In the genomic region with DNA sequence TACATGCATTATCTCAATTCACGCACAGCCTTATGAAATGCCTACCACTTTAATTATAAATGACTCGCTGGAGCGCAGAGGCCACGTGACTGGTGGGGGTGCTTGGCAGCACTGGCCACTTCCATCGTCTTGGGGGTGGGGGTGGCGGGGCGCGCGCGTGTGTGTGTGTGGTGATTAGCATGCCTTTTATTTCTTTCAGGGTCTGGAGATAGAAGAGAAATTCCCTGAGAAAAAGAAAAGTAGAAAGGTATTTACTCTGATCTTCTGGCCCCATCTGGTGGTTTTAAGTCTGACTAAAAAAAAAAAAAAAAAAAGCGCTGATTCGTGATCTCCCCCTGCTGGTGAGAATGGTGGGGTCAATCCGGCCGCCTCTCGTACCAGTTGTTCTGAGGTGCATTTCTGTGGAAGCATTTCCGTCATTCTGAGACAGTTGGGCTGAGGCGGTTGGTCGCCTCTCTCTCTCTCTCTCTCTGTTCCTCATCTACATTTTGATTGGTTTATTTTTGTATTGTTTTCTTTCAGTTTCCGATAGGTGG, we compare ENCODE assay signal across 7 cellular contexts. TPM values are rescaled to one million over a fixed set of nuclear protein-coding genes. Genes with fewer than 3 reads are reported as not detected.
DNase-seq lines count a peak whose midpoint lies in the region; ATAC-seq and TF ChIP-seq lines count a peak whose summit lies in the region.

A gene with protein sequence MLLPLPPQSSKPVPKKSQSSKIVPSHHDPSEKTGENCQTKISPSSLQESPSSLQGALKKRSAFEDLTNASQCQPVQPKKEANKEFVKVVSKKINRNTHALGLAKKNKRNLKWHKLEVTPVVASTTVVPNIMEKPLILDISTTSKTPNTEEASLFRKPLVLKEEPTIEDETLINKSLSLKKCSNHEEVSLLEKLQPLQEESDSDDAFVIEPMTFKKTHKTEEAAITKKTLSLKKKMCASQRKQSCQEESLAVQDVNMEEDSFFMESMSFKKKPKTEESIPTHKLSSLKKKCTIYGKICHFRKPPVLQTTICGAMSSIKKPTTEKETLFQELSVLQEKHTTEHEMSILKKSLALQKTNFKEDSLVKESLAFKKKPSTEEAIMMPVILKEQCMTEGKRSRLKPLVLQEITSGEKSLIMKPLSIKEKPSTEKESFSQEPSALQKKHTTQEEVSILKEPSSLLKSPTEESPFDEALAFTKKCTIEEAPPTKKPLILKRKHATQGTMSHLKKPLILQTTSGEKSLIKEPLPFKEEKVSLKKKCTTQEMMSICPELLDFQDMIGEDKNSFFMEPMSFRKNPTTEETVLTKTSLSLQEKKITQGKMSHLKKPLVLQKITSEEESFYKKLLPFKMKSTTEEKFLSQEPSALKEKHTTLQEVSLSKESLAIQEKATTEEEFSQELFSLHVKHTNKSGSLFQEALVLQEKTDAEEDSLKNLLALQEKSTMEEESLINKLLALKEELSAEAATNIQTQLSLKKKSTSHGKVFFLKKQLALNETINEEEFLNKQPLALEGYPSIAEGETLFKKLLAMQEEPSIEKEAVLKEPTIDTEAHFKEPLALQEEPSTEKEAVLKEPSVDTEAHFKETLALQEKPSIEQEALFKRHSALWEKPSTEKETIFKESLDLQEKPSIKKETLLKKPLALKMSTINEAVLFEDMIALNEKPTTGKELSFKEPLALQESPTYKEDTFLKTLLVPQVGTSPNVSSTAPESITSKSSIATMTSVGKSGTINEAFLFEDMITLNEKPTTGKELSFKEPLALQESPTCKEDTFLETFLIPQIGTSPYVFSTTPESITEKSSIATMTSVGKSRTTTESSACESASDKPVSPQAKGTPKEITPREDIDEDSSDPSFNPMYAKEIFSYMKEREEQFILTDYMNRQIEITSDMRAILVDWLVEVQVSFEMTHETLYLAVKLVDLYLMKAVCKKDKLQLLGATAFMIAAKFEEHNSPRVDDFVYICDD (N-terminal part only) (plus strand): TSS at position 402 of the 536 bp plus-strand sequence. CDS start 80,399 bp downstream, outside the sequence.

- no peaks in the 10 kb centered on the region for H3K27me3 ChIP-seq in hepatocyte
- no peaks in the 10 kb centered on the region for H3K27me3 ChIP-seq in sigmoid colon

- H3K36me3 Mint-ChIP-seq in T-helper 17 cell (ENCODE audit: low read depth) = no peaks in the 10 kb centered on the region

- H3K4me1 ChIP-seq in hepatocyte (ENCODE audit: insufficient read depth) = peaks cover 5% of the 10 kb centered on the region
- peaks cover 0 to 5% (median 2%) of the 10 kb centered on the region in 4 donors for H3K4me1 ChIP-seq in sigmoid colon

- peak within 1 kb of the TSS; percentile 13 for H2AFZ ChIP-seq in hepatocyte

- H3K27ac Mint-ChIP-seq in T-helper 17 cell = peak within 1 kb of the TSS; percentile 69

- peak within 1 kb of the TSS; percentile 57 for H3K4me2 ChIP-seq in hepatocyte

- TF ChIP-seq POLR2A in sigmoid colon (IDR thresholded peaks at IDR 0.05) = no peak

- peak within 1 kb of the TSS; percentile 84 for H3K4me3 Mint-ChIP-seq in T-helper 17 cell

- H3K4me1 Mint-ChIP-seq in T-helper 17 cell = peaks cover 5% of the 10 kb centered on the region

- H3K27me3 Mint-ChIP-seq in T-helper 17 cell = no peaks in the 10 kb centered on the region

- peak; percentile 97 for ATAC-seq in HG02763 (IDR thresholded peaks at IDR 0.05; ENCODE audit: unreplicated experiment)
- ATAC-seq in T-helper 17 cell = peak; percentile 96

- H3K9me3 ChIP-seq in T-helper 17 cell (ENCODE audit: control insufficient read depth, low read length, poor library complexity, severe bottlenecking) = no peaks in the 10 kb centered on the region
- H3K9me3 ChIP-seq in hepatocyte (ENCODE audit: low read depth) = no peaks in the 10 kb centered on the region
- H3K9me3 ChIP-seq in sigmoid colon = no peaks in the 10 kb centered on the region

- TF ChIP-seq CTCF in GM13977 (IDR thresholded peaks at IDR 0.05; ENCODE audit: extremely low read depth, insufficient read depth, missing control alignments) (peak; percentile 53), hepatocyte (IDR thresholded peaks at IDR 0.05; ENCODE audit: poor library complexity) (peak; percentile 67), sigmoid colon (IDR thresholded peaks at IDR 0.05) (peak in 3 of 4 experiments; percentile 52 to 58 (median 56))

- no peaks in the 10 kb centered on the region for H3K9me2 ChIP-seq in hepatocyte (replicated peaks; ENCODE audit: insufficient read depth)

- in situ Hi-C loops in GM13977 (cut with MboI; ENCODE audit: low pct_unique_long_range_greater_than_20kb, low sequenced_read_pairs, unreplicated experiment) = no loop called here

- 37% methylated on average over 15 of the region's 19 CpGs for WGBS in hepatocyte (ENCODE audit: low lambda C conversion rate, missing lambda C conversion rate)
- 1% methylated on average over 18 to 19 of the region's 19 CpGs for WGBS in sigmoid colon, 2 donors

- no peak for TF ChIP-seq EP300 in sigmoid colon (IDR thresholded peaks at IDR 0.05)

- peak within 1 kb of the TSS; percentile 50 for H3K27ac ChIP-seq in hepatocyte
- H3K27ac ChIP-seq in sigmoid colon = peak within 1 kb of the TSS in 2 of 4 donors; percentile 26 to 44

- H3K4me3 ChIP-seq in hepatocyte (no peak within 1 kb of the TSS), sigmoid colon (peak within 1 kb of the TSS in 3 of 4 donors; percentile 31 to 35 (median 32))

- intact Hi-C loops in sigmoid colon (cut with DNase I) = loop anchor here (5.0 kb wide), 2 partner anchors 102 to 287 kb away; no protein-coding TSS in a partner anchor

- no peaks in the 10 kb centered on the region for H3K36me3 ChIP-seq in hepatocyte (replicated peaks; ENCODE audit: insufficient read depth, low read depth)
- no peaks in the 10 kb centered on the region for H3K36me3 ChIP-seq in sigmoid colon

- H4K20me1 ChIP-seq in hepatocyte (ENCODE audit: insufficient read depth, poor library complexity, severe bottlenecking) = no peaks in the 10 kb centered on the region

- DNase-seq in GM13977 (ENCODE audit: low spot score) (peak; percentile 64), NCI-H1105 treated with DMSO at 0.1 percent for 48 hours (lab: John Stamatoyannopoulos, UW) (peak; percentile 56), T-helper 17 cell (peak; percentile 38 to 50 (median 48)), amygdala (lab: John Stamatoyannopoulos, UW) (peak in 53 of 56 donors; percentile 2 to 75 (median 36)), hepatocyte (ENCODE audit: low spot score) (peak; percentile 72), sigmoid colon (peak; percentile 81)

- no peaks in the 10 kb centered on the region for H3K79me2 ChIP-seq in hepatocyte

RNA-seq across cellular contexts. Expression of the gene that starts here (rescaled TPM):
- total RNA-seq in T-helper 17 cell (under 1 TPM; 0.47 to 0.68 TPM), hepatocyte (0.12 and 0.13 TPM in 2 replicates), sigmoid colon (under 1 TPM; 0.14 to 0.36 (median 0.22) TPM)
- polyA plus RNA-seq in hepatocyte (0.23 and 0.41 TPM in 2 replicates), sigmoid colon (under 1 TPM in 1 of 3 donors, not detected in 2; 0.17 TPM)

Comparison
In these comparisons a context has a peak if more than half of its experiments do, and no peak if none do; other contexts are left out.
1. Peak in DNase-seq and ATAC-seq in T-helper 17 cell; RNA of the gene not detected or under 1 TPM.
2. Peak in DNase-seq, H3K27ac ChIP-seq and H3K4me2 ChIP-seq in hepatocyte; RNA of the gene not detected or under 1 TPM.
3. Peak in DNase-seq and H3K4me3 ChIP-seq in sigmoid colon; RNA of the gene not detected or under 1 TPM.